In genomic region chr2:151159109-151159690, GRCh38 we compare ENCODE assay signal across 14 cellular contexts.
DNase-seq lines count a peak whose midpoint lies in the region; ATAC-seq and TF ChIP-seq lines count a peak whose summit lies in the region.
"Had no signal": no experiment of that assay in that cellular context is flagged by ENCODE, and none has a peak within 500 bp of the region (broad histone marks: within the 10 kb centered on the region; RNA-seq: fewer than 3 reads in every experiment).

No MANE protein-coding gene starts in this region.

- no peaks in the 10 kb centered on the region for H3K9me2 ChIP-seq in PC-9 (ENCODE audit: insufficient read depth)

- TF ChIP-seq CTCF in fibroblast of lung (conservative IDR thresholded peaks at IDR 0.05 in 1 of 2, IDR thresholded peaks at IDR 0.05 in 1 of 2; ENCODE audit: low read depth in 1 of 2, low read length in 2 of 2): no peak
- TF ChIP-seq CTCF in parathyroid adenoma (IDR thresholded peaks at IDR 0.05): no peak
- TF ChIP-seq CTCF in PC-9 (conservative IDR thresholded peaks at IDR 0.05): no peak
- TF ChIP-seq CTCF in foreskin keratinocyte (conservative IDR thresholded peaks at IDR 0.05): no peak

- H3K79me2 ChIP-seq in fibroblast of lung (ENCODE audit: control insufficient read depth, insufficient read depth, low read length) (no peaks in the 10 kb centered on the region), parathyroid adenoma (no peaks in the 10 kb centered on the region), PC-9 (ENCODE audit: low read depth) (no peaks in the 10 kb centered on the region)

- H2AFZ ChIP-seq in fibroblast of lung (ENCODE audit: low read length) (no peak overlapping the region), parathyroid adenoma (peak overlapping the region; percentile 33), PC-9 (no peak overlapping the region)

- H3K36me3 ChIP-seq in SJCRH30 (no peaks in the 10 kb centered on the region), fibroblast of lung (ENCODE audit: control insufficient read depth, insufficient read depth, low read length) (no peaks in the 10 kb centered on the region), parathyroid adenoma (ENCODE audit: control insufficient read depth, insufficient read depth, low read length) (no peaks in the 10 kb centered on the region), PC-9 (ENCODE audit: low read depth) (no peaks in the 10 kb centered on the region)
- H3K36me3 ChIP-seq: HAP-1 had no signal

- H3K4me1 ChIP-seq in SJCRH30: no peaks in the 10 kb centered on the region
- H3K4me1 ChIP-seq in fibroblast of lung (ENCODE audit: control insufficient read depth, extremely low read depth, insufficient read depth, low read length): no peaks in the 10 kb centered on the region
- peaks cover 3% of the 10 kb centered on the region for H3K4me1 ChIP-seq in parathyroid adenoma
- no peaks in the 10 kb centered on the region for H3K4me1 ChIP-seq in PC-9 (replicated peaks; ENCODE audit: insufficient read depth)
- H3K4me1 ChIP-seq in foreskin keratinocyte: no peaks in the 10 kb centered on the region
- H3K4me1 ChIP-seq: HAP-1 had no signal

- H3K27ac ChIP-seq in SJCRH30: no peak overlapping the region
- no peak overlapping the region for H3K27ac ChIP-seq in fibroblast of lung (ENCODE audit: insufficient read depth, low read length)
- H3K27ac ChIP-seq in parathyroid adenoma: peak overlapping the region; percentile 36
- H3K27ac ChIP-seq in PC-9: no peak overlapping the region
- H3K27ac ChIP-seq in foreskin keratinocyte: no peak overlapping the region
- H3K27ac ChIP-seq: C4-2B, SK-N-MC had no signal

- no peak overlapping the region for H3K9ac ChIP-seq in fibroblast of lung (ENCODE audit: insufficient read depth, low read length)
- H3K9ac ChIP-seq in parathyroid adenoma: no peak overlapping the region

- H3K4me2 ChIP-seq in fibroblast of lung (ENCODE audit: extremely low read depth, insufficient read depth, low read length) (no peak overlapping the region), parathyroid adenoma (ENCODE audit: low read length) (peak overlapping the region; percentile 6), PC-9 (no peak overlapping the region)

- CTCF ChIA-PET in PC-9 (lab: Charles Lee): no interaction called here

- no peaks in the 10 kb centered on the region for H3K27me3 ChIP-seq in SJCRH30
- no peaks in the 10 kb centered on the region for H3K27me3 ChIP-seq in fibroblast of lung (ENCODE audit: control insufficient read depth, insufficient read depth, low read length)
- no peaks in the 10 kb centered on the region for H3K27me3 ChIP-seq in parathyroid adenoma (ENCODE audit: control insufficient read depth, insufficient read depth, low read length)
- no peaks in the 10 kb centered on the region for H3K27me3 ChIP-seq in PC-9 (ENCODE audit: insufficient read depth, low read depth)
- H3K27me3 ChIP-seq in foreskin keratinocyte: peaks cover 35% of the 10 kb centered on the region

- H3K9me3 ChIP-seq in SJCRH30 (replicated peaks): no peaks in the 10 kb centered on the region
- no peaks in the 10 kb centered on the region for H3K9me3 ChIP-seq in fibroblast of lung (ENCODE audit: control insufficient read depth, insufficient read depth, low read depth, low read length)
- no peaks in the 10 kb centered on the region for H3K9me3 ChIP-seq in parathyroid adenoma (ENCODE audit: control insufficient read depth, low read length)
- no peaks in the 10 kb centered on the region for H3K9me3 ChIP-seq in PC-9 (ENCODE audit: insufficient read depth, low read depth)
- H3K9me3 ChIP-seq: HAP-1 had no signal

- H4K20me1 ChIP-seq in fibroblast of lung (ENCODE audit: control insufficient read depth, extremely low read depth, insufficient read depth, low read length) (no peaks in the 10 kb centered on the region), PC-9 (ENCODE audit: insufficient read depth) (no peaks in the 10 kb centered on the region)

- H3F3A ChIP-seq in PC-9 (ENCODE audit: insufficient read depth, low read depth): no peaks in the 10 kb centered on the region

- no peak for ATAC-seq in foreskin keratinocyte
- ATAC-seq: PC-3 had no signal

- intact Hi-C loops in PC-9 (cut with micrococcal nuclease; ENCODE audit: unreplicated experiment): no loop called here

- no TSS peak for BruUV-seq in PC-9 (replicated peaks; lab: Mats Ljungman, UMichigan)

- POLR2A ChIA-PET in PC-9 (lab: Charles Lee; ENCODE audit: unreplicated experiment): no interaction called here

- no peak overlapping the region for H3K4me3 ChIP-seq in SJCRH30
- no peak overlapping the region for H3K4me3 ChIP-seq in fibroblast of lung (replicated peaks in 1 of 4; ENCODE audit: control extremely low read depth in 1 of 4, insufficient read depth in 1 of 4, low read depth in 3 of 4, low read length in 4 of 4)
- no peak overlapping the region for H3K4me3 ChIP-seq in parathyroid adenoma (ENCODE audit: low read depth, low read length)
- H3K4me3 ChIP-seq in PC-9: no peak overlapping the region
- H3K4me3 ChIP-seq: HAP-1, SK-N-MC had no signal

- DNase-seq in NCI-H345 (lab: John Stamatoyannopoulos, UW) (peak; percentile 4), NCI-H345 treated with DMSO at 0.1 percent for 48 hours (lab: John Stamatoyannopoulos, UW; ENCODE audit: unreplicated experiment) (no peak), SJCRH30 (peak; percentile 12 to 48), fibroblast of lung (ENCODE audit: low read depth in 2 of 2) (peak; percentile 11 to 42), PC-9 (no peak), foreskin keratinocyte (no peak), LoVo (ENCODE audit: low spot score) (no peak)
- DNase-seq: NCI-H1092, NCI-H510A, PC-3 had no signal

Comparison
In these comparisons a context has a peak if more than half of its experiments do, and no peak if none do; other contexts are left out.
1. DNase-seq: peak in NCI-H345 (single experiment), SJCRH30 (2 of 2) and fibroblast of lung (2 of 2); none in NCI-H345 treated with DMSO at 0.1 percent for 48 hours (single experiment), PC-9 (0 of 2), foreskin keratinocyte (0 of 2) and LoVo (single experiment).